Comparison of ENCODE assay signal across 1 cellular context in the genomic region with DNA sequence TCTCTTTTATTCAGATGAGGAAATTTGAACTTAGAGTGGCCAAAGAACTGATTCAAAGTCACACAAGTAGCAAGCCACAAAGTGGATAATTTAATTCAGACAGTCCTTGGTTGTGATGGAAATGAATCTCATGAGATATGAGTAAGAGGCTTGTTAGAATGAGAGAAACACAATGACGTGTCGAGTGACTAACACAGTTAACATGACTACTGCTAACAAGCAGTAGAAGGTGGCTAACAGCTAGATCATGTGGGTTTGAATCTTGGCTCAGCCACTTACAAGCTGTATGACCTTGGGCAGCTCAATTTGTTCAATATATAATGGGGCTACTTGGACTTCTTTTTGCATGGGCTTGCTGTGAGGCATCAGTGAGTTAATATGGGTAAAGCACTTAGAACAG.
TF ChIP-seq lines count a peak whose summit lies in the region.

No MANE protein-coding gene starts in this region.

TF ChIP-seq in IMR-90, 13 proteins besides CTCF, POLR2A, EP300 and RAD21 (continued from another document):
- TF ChIP-seq, protein P1, sequence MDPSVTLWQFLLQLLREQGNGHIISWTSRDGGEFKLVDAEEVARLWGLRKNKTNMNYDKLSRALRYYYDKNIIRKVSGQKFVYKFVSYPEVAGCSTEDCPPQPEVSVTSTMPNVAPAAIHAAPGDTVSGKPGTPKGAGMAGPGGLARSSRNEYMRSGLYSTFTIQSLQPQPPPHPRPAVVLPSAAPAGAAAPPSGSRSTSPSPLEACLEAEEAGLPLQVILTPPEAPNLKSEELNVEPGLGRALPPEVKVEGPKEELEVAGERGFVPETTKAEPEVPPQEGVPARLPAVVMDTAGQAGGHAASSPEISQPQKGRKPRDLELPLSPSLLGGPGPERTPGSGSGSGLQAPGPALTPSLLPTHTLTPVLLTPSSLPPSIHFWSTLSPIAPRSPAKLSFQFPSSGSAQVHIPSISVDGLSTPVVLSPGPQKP (IDR thresholded peaks at IDR 0.05; ENCODE audit: borderline replicate concordance, low read depth, low read length): no peak
- TF ChIP-seq, protein P2, sequence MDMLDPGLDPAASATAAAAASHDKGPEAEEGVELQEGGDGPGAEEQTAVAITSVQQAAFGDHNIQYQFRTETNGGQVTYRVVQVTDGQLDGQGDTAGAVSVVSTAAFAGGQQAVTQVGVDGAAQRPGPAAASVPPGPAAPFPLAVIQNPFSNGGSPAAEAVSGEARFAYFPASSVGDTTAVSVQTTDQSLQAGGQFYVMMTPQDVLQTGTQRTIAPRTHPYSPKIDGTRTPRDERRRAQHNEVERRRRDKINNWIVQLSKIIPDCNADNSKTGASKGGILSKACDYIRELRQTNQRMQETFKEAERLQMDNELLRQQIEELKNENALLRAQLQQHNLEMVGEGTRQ (IDR thresholded peaks at IDR 0.05; ENCODE audit: low read depth, low read length): peak; percentile 51; the same call in 1 of the 2 replicates
- no peak for TF ChIP-seq MXI1 (IDR thresholded peaks at IDR 0.05; ENCODE audit: borderline replicate concordance, low read depth, low read length)
- TF ChIP-seq CEBPB (IDR thresholded peaks at IDR 0.05; ENCODE audit: low read depth, low read length): no peak
- TF ChIP-seq NFE2L2 (IDR thresholded peaks at IDR 0.05; ENCODE audit: low read depth, low read length): no peak
- no peak for TF ChIP-seq SMC3 (IDR thresholded peaks at IDR 0.05; ENCODE audit: low read depth, low read length)
